ENCODE assay signal across 22 cellular contexts in genomic region chr12:4645023-4645422, GRCh38. TPM values are rescaled to one million over a fixed set of nuclear protein-coding genes. Genes with fewer than 3 reads are reported as not detected.
"Had no signal": no experiment of that assay in that cellular context is flagged by ENCODE, and none has a peak within 500 bp of the region (broad histone marks: within the 10 kb centered on the region; RNA-seq: fewer than 3 reads in every experiment).

No MANE protein-coding gene starts in this region.

- H3K27ac ChIP-seq: colonic mucosa, esophagus squamous epithelium, gastroesophageal sphincter, neutrophil, spleen, testis, tibial nerve, upper lobe of right lung, vagina had no signal

- H3K9me3 Mint-ChIP-seq: natural killer cell; stimulated activated memory B cell treated with anti-CD40 and anti-IgM and Interleukin-4, amounts not matched to agents 10 μg/mL and 1 μg/mL and 100 μg/mL, for 72 hours; stimulated activated naive CD8-positive, alpha-beta T cell treated with anti-CD3 and anti-CD28 coated beads, Interleukin-15, amount 100 ng/mL, for 72 hours had no signal

- FAIRE-seq: kidney had no signal

- H3K9me3 ChIP-seq: colonic mucosa, esophagus squamous epithelium, gastroesophageal sphincter, neutrophil, spleen, testis, tibial nerve, upper lobe of right lung, vagina had no signal

- DNase-seq: colonic mucosa; dermis blood vessel endothelial cell; esophagus squamous epithelium; foreskin fibroblast; glutamatergic neuron; kidney; left colon; natural killer cell; posterior cingulate gyrus; spleen; stimulated activated CD4-positive, alpha-beta T cell treated with anti-CD3 and anti-CD28 coated beads, Interleukin-15, amount 100 ng/mL, for 24 hours; stimulated activated CD4-positive, alpha-beta T cell treated with anti-CD3 and anti-CD28 coated beads, Interleukin-1b, Interleukin-23, amount 100 ng/mL, for 48 hours; stimulated activated CD4-positive, alpha-beta T cell treated with anti-CD3 and anti-CD28 coated beads, Interleukin-4, amount 100 ng/mL, for 24 hours; stimulated activated naive CD8-positive, alpha-beta T cell treated with anti-CD3 and anti-CD28 coated beads, Interleukin-15, amount 100 ng/mL, for 72 hours; testis; upper lobe of right lung had no signal

- H3K27ac Mint-ChIP-seq: natural killer cell had no signal

- H3K27me3 ChIP-seq: colonic mucosa, esophagus squamous epithelium, gastroesophageal sphincter, spleen, testis, tibial nerve, upper lobe of right lung, vagina had no signal

- H3K27me3 Mint-ChIP-seq: stimulated activated memory B cell treated with anti-CD40 and anti-IgM and Interleukin-4, amounts not matched to agents 10 μg/mL and 1 μg/mL and 100 μg/mL, for 72 hours; stimulated activated naive CD8-positive, alpha-beta T cell treated with anti-CD3 and anti-CD28 coated beads, Interleukin-15, amount 100 ng/mL, for 72 hours had no signal

- H3K4me3 ChIP-seq: colonic mucosa, esophagus squamous epithelium, gastroesophageal sphincter, spleen, testis, tibial nerve, upper lobe of right lung, vagina had no signal

- H3K4me3 Mint-ChIP-seq: natural killer cell; stimulated activated memory B cell treated with anti-CD40 and anti-IgM and Interleukin-4, amounts not matched to agents 10 μg/mL and 1 μg/mL and 100 μg/mL, for 72 hours; stimulated activated naive CD8-positive, alpha-beta T cell treated with anti-CD3 and anti-CD28 coated beads, Interleukin-15, amount 100 ng/mL, for 72 hours had no signal

- H3K36me3 Mint-ChIP-seq: natural killer cell; stimulated activated memory B cell treated with anti-CD40 and anti-IgM and Interleukin-4, amounts not matched to agents 10 μg/mL and 1 μg/mL and 100 μg/mL, for 72 hours had no signal

- H3K36me3 ChIP-seq: colonic mucosa, esophagus squamous epithelium, gastroesophageal sphincter, neutrophil, spleen, tibial nerve, upper lobe of right lung, vagina had no signal

- ATAC-seq: gastroesophageal sphincter; left colon; natural killer cell; sciatic nerve; stimulated activated memory B cell treated with anti-CD40 and anti-IgM and Interleukin-4, amounts not matched to agents 10 μg/mL and 1 μg/mL and 100 μg/mL, for 72 hours; stimulated activated naive CD8-positive, alpha-beta T cell treated with anti-CD3 and anti-CD28 coated beads, Interleukin-15, amount 100 ng/mL, for 72 hours; upper lobe of right lung had no signal

RNA-seq across cellular contexts. Expression of gene AKAP3, which starts 3.8 kb away (rescaled TPM):
- total RNA-seq: vagina had no signal
